Comparison of ENCODE assay signal across 16 cellular contexts in the genomic region with DNA sequence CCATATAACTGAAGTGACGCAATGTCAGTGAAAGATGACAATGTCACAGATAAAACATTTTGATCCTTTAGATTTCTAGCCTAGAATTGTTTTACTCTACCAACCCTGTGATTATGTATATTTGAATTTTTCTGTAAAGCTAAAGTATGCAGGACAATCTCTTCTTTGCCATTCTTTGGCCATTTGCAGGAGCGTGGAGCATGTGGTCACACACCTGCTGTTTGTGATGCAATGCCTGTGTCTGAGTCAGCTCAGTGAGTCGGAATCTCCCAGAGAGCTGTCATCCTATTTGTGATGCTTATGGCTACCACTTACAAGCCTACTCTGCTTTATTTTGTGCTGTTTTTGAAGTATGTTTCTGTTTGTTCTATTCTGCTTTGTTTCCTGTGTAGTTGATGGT.
DNase-seq lines count a peak whose midpoint lies in the region; ATAC-seq, FAIRE-seq and TF ChIP-seq lines count a peak whose summit lies in the region.
"Had no signal": no experiment of that assay in that cellular context is flagged by ENCODE, and none has a peak within 500 bp of the region (broad histone marks: within the 10 kb centered on the region; RNA-seq: fewer than 3 reads in every experiment).

No MANE protein-coding gene starts in this region.

- ATAC-seq in HepG2: no peak
- ATAC-seq in right lobe of liver: no peak
- peak; percentile 74 for ATAC-seq in RWPE2 (ENCODE audit: low read depth)
- ATAC-seq in omental fat pad (ENCODE audit: low FRiP score): no peak
- ATAC-seq: pancreas had no signal

- no peaks in the 10 kb centered on the region for H3K36me3 Mint-ChIP-seq in progenitor cell of endocrine pancreas (ENCODE audit: insufficient read depth)

- no peak overlapping the region for H2AFZ ChIP-seq in HepG2 (ENCODE audit: low read length)
- H2AFZ ChIP-seq: GM23248 had no signal

- H3K4me3 Mint-ChIP-seq in progenitor cell of endocrine pancreas (ENCODE audit: low read depth): no peak overlapping the region
- H3K4me3 Mint-ChIP-seq: activated T-cell treated with anti-CD3 and anti-CD28 coated beads, Interleukin-2, amount 50 U/mL, for 24 hours had no signal

- no peak for TF ChIP-seq CTCF in HepG2 (CRISPR knock-in tag; IDR thresholded peaks at IDR 0.05)
- TF ChIP-seq CTCF in right lobe of liver (IDR thresholded peaks at IDR 0.05): no peak
- no peak for TF ChIP-seq CTCF in RWPE2 (IDR thresholded peaks at IDR 0.05; ENCODE audit: poor library complexity, severe bottlenecking)
- no peak for TF ChIP-seq CTCF in fibroblast of villous mesenchyme (IDR thresholded peaks at IDR 0.05; ENCODE audit: insufficient read depth, low read depth, low read length)
- TF ChIP-seq CTCF in omental fat pad (IDR thresholded peaks at IDR 0.05): no peak
- no peak for TF ChIP-seq CTCF in progenitor cell of endocrine pancreas (IDR thresholded peaks at IDR 0.05; ENCODE audit: unreplicated experiment)

- H3K4me1 ChIP-seq in HepG2 (ENCODE audit: insufficient read depth, low read length): no peaks in the 10 kb centered on the region
- no peaks in the 10 kb centered on the region for H3K4me1 ChIP-seq in right lobe of liver
- H3K4me1 ChIP-seq in RWPE2 (ENCODE audit: insufficient read depth, poor library complexity, severe bottlenecking): no peaks in the 10 kb centered on the region
- H3K4me1 ChIP-seq: pancreas had no signal

- TF ChIP-seq EP300 in HepG2 (IDR thresholded peaks at IDR 0.05; ENCODE audit: low read depth in 2 of 2, low read length in 2 of 2) (no peak), HepG2 (CRISPR knock-in tag; IDR thresholded peaks at IDR 0.05; ENCODE audit: borderline replicate concordance) (no peak)

- 2% methylated on average over 3 of the region's 3 CpGs for WGBS in HepG2 (ENCODE audit: low lambda C conversion rate)
- WGBS in right lobe of liver (ENCODE audit: insufficient coverage, low coverage, low lambda C conversion rate, missing lambda C conversion rate): 40% methylated on average over 3 of the region's 3 CpGs

- H3K27me3 Mint-ChIP-seq in progenitor cell of endocrine pancreas: no peaks in the 10 kb centered on the region
- H3K27me3 Mint-ChIP-seq: activated T-cell treated with anti-CD3 and anti-CD28 coated beads, Interleukin-2, amount 50 U/mL, for 24 hours had no signal

- TF ChIP-seq POLR2A in HepG2 (IDR thresholded peaks at IDR 0.05; ENCODE audit: insufficient read depth in 1 of 2, low read depth in 2 of 2, low read length in 2 of 2) (no peak), right lobe of liver (IDR thresholded peaks at IDR 0.05) (no peak)

- no peaks in the 10 kb centered on the region for H3K4me1 Mint-ChIP-seq in progenitor cell of endocrine pancreas (ENCODE audit: low read depth)

- no peak overlapping the region for H3K27ac Mint-ChIP-seq in progenitor cell of endocrine pancreas
- H3K27ac Mint-ChIP-seq: activated T-cell treated with anti-CD3 and anti-CD28 coated beads, Interleukin-2, amount 50 U/mL, for 24 hours had no signal

- H3K79me2 ChIP-seq in HepG2 (ENCODE audit: insufficient read depth, low read length): no peaks in the 10 kb centered on the region

- H3K36me3 ChIP-seq in HepG2 (replicated peaks in 1 of 2; ENCODE audit: control insufficient read depth in 1 of 2, insufficient read depth in 2 of 2, low read length in 2 of 2) (no peaks in the 10 kb centered on the region), right lobe of liver (no peaks in the 10 kb centered on the region), RWPE2 (ENCODE audit: low read depth) (no peaks in the 10 kb centered on the region)
- H3K36me3 ChIP-seq: pancreas had no signal

- in situ Hi-C loops in HepG2 (cut with HindIII; ENCODE audit: extremely low pct_ligation_motif_present, low pct_unique_long_range_greater_than_20kb): no loop called here

- FAIRE-seq in HepG2 (lab: Jason Lieb, UNC): no peak
- FAIRE-seq: pancreas had no signal

- H3K9me3 Mint-ChIP-seq in progenitor cell of endocrine pancreas (ENCODE audit: low read depth): no peaks in the 10 kb centered on the region
- H3K9me3 Mint-ChIP-seq: activated T-cell treated with anti-CD3 and anti-CD28 coated beads, Interleukin-2, amount 50 U/mL, for 24 hours had no signal

- no peaks in the 10 kb centered on the region for H3K27me3 ChIP-seq in HepG2 (ENCODE audit: control insufficient read depth in 1 of 2, insufficient read depth in 2 of 2, low read length in 2 of 2)
- H3K27me3 ChIP-seq in right lobe of liver: no peaks in the 10 kb centered on the region
- H3K27me3 ChIP-seq in RWPE2 (ENCODE audit: insufficient read depth, poor library complexity, severe bottlenecking): no peaks in the 10 kb centered on the region
- H3K27me3 ChIP-seq: pancreas had no signal

- H3K4me3 ChIP-seq in HepG2 (replicated peaks in 1 of 3; ENCODE audit: insufficient read depth in 1 of 3, low read depth in 2 of 3, low read length in 3 of 3): no peak overlapping the region
- H3K4me3 ChIP-seq in right lobe of liver: no peak overlapping the region
- no peak overlapping the region for H3K4me3 ChIP-seq in RWPE2 (ENCODE audit: severe bottlenecking)
- no peak overlapping the region for H3K4me3 ChIP-seq in fibroblast of villous mesenchyme (ENCODE audit: low read depth, low read length)
- H3K4me3 ChIP-seq: GM23248, pancreas had no signal

- H3K9me3 ChIP-seq in HepG2 (ENCODE audit: low read length): no peaks in the 10 kb centered on the region
- no peaks in the 10 kb centered on the region for H3K9me3 ChIP-seq in right lobe of liver
- H3K9me3 ChIP-seq in RWPE2 (ENCODE audit: severe bottlenecking): no peaks in the 10 kb centered on the region
- H3K9me3 ChIP-seq: pancreas had no signal

- H3K27ac ChIP-seq in HepG2 (ENCODE audit: extremely low read length, insufficient read depth, low read length): no peak overlapping the region
- no peak overlapping the region for H3K27ac ChIP-seq in right lobe of liver
- no peak overlapping the region for H3K27ac ChIP-seq in RWPE2 (ENCODE audit: poor library complexity, severe bottlenecking)
- H3K27ac ChIP-seq: GM23248, pancreas had no signal

- no peak overlapping the region for H3K9ac ChIP-seq in HepG2 (ENCODE audit: insufficient read depth, low read depth, low read length)
- H3K9ac ChIP-seq: GM23248 had no signal

- BruUV-seq in HepG2 (replicated peaks; lab: Mats Ljungman, UMichigan): no TSS peak

- POLR2A ChIA-PET in HepG2 (lab: Yijun Ruan, JAX): no interaction called here

- DNase-seq in HepG2 (ENCODE audit: low spot score) (no peak), right lobe of liver (no peak), RWPE2 (ENCODE audit: low spot score) (no peak), fibroblast of villous mesenchyme (ENCODE audit: low read depth) (peak; percentile 27), omental fat pad (ENCODE audit: low spot score) (no peak), progenitor cell of endocrine pancreas (ENCODE audit: low spot score, unreplicated experiment) (no peak), cortex of kidney (lab: John Stamatoyannopoulos, UW) (no peak), germinal center (ENCODE audit: low spot score) (no peak)
- DNase-seq: activated CD4-positive, alpha-beta T cell treated with anti-CD3 and anti-CD28 coated beads for 1 hour; activated T-cell treated with anti-CD3 and anti-CD28 coated beads, Interleukin-2, amount 50 U/mL, for 24 hours; amniotic stem cell; Calu3; GM23248; MV-4-11; pancreas; stimulated activated CD4-positive, alpha-beta T cell treated with anti-CD3 and anti-CD28 coated beads, Interleukin-12 subunit alpha, Interleukin-12 subunit beta, amount 100 ng/mL, for 4 hours had no signal

- no peak for TF ChIP-seq RAD21 in HepG2 (CRISPR knock-in tag; IDR thresholded peaks at IDR 0.05)

- H3K4me2 ChIP-seq in HepG2 (ENCODE audit: low read depth, low read length): no peak overlapping the region

- intact Hi-C loops in HepG2 (cut with micrococcal nuclease; ENCODE audit: unreplicated experiment) (no loop called here), right lobe of liver (cut with DNase I) (no loop called here)

- CTCF ChIA-PET in HepG2 (lab: Yijun Ruan, JAX; ENCODE audit: low intra/inter-chr PET ratio, low total read pairs): no interaction called here

- no peaks in the 10 kb centered on the region for H4K20me1 ChIP-seq in HepG2 (ENCODE audit: insufficient read depth, low read length)

TF ChIP-seq in HepG2, 621 proteins besides CTCF, POLR2A, EP300 and RAD21:
- peak; percentile 48; the same call in 1 of the 2 replicates for TF ChIP-seq CEBPB (IDR thresholded peaks at IDR 0.05; ENCODE audit: borderline replicate concordance, low read depth, low read length)
- no peak for TF ChIP-seq ZNF451 (CRISPR knock-in tag; IDR thresholded peaks at IDR 0.05)
- TF ChIP-seq NR2C2 (CRISPR knock-in tag; IDR thresholded peaks at IDR 0.05; ENCODE audit: borderline replicate concordance): no peak
- 0 out of 2 replicates have a peak, but pooled peaks have one; percentile 23 for TF ChIP-seq FOSL2 (CRISPR knock-in tag; IDR thresholded peaks at IDR 0.05)
